ENCODE assay signal across 1 cellular context in the genomic region with DNA sequence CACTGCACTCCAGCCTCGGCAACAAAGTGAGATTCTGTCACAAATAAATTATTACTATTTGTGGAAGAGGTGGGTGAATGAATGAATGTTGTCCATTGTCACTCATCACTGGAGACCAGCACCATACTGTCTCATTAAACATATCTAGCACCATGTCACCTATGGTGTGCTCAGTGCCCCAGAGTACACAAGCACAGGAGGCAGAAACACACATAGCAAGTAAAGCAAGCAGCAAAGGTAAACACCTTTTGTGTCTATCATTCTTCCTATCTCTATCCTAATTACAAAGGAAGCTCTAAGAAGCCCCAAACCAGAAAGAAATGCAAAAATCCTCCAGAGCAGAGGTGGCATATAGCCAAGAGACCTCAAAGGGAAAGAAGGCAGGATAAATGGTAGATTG.
TF ChIP-seq lines count a peak whose summit lies in the region.

No MANE protein-coding gene starts in this region.

TF ChIP-seq in GM23338, 12 proteins besides CTCF, POLR2A, EP300 and RAD21:
- TF ChIP-seq, protein P1, sequence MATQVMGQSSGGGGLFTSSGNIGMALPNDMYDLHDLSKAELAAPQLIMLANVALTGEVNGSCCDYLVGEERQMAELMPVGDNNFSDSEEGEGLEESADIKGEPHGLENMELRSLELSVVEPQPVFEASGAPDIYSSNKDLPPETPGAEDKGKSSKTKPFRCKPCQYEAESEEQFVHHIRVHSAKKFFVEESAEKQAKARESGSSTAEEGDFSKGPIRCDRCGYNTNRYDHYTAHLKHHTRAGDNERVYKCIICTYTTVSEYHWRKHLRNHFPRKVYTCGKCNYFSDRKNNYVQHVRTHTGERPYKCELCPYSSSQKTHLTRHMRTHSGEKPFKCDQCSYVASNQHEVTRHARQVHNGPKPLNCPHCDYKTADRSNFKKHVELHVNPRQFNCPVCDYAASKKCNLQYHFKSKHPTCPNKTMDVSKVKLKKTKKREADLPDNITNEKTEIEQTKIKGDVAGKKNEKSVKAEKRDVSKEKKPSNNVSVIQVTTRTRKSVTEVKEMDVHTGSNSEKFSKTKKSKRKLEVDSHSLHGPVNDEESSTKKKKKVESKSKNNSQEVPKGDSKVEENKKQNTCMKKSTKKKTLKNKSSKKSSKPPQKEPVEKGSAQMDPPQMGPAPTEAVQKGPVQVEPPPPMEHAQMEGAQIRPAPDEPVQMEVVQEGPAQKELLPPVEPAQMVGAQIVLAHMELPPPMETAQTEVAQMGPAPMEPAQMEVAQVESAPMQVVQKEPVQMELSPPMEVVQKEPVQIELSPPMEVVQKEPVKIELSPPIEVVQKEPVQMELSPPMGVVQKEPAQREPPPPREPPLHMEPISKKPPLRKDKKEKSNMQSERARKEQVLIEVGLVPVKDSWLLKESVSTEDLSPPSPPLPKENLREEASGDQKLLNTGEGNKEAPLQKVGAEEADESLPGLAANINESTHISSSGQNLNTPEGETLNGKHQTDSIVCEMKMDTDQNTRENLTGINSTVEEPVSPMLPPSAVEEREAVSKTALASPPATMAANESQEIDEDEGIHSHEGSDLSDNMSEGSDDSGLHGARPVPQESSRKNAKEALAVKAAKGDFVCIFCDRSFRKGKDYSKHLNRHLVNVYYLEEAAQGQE (IDR thresholded peaks at IDR 0.05; ENCODE audit: unreplicated experiment): no peak
- TF ChIP-seq JUNB (IDR thresholded peaks at IDR 0.05; ENCODE audit: unreplicated experiment): no peak
- no peak for TF ChIP-seq NANOG (IDR thresholded peaks at IDR 0.05; ENCODE audit: borderline replicate concordance)
- TF ChIP-seq POLR2AphosphoS5 (IDR thresholded peaks at IDR 0.05; ENCODE audit: low read depth): no peak
- no peak for TF ChIP-seq EZH2phosphoT487 (IDR thresholded peaks at IDR 0.05; ENCODE audit: unreplicated experiment)
- no peak for TF ChIP-seq EZH2 (IDR thresholded peaks at IDR 0.05; ENCODE audit: low read depth, unreplicated experiment)
- no peak for TF ChIP-seq ZNF331 (CRISPR knock-in tag; IDR thresholded peaks at IDR 0.05; ENCODE audit: low read depth)
- TF ChIP-seq, protein P2, sequence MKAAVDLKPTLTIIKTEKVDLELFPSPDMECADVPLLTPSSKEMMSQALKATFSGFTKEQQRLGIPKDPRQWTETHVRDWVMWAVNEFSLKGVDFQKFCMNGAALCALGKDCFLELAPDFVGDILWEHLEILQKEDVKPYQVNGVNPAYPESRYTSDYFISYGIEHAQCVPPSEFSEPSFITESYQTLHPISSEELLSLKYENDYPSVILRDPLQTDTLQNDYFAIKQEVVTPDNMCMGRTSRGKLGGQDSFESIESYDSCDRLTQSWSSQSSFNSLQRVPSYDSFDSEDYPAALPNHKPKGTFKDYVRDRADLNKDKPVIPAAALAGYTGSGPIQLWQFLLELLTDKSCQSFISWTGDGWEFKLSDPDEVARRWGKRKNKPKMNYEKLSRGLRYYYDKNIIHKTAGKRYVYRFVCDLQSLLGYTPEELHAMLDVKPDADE (IDR thresholded peaks at IDR 0.05): no peak
- no peak for TF ChIP-seq CREB1 (CRISPR knock-in tag; IDR thresholded peaks at IDR 0.05; ENCODE audit: low read depth)
- TF ChIP-seq, protein P3, sequence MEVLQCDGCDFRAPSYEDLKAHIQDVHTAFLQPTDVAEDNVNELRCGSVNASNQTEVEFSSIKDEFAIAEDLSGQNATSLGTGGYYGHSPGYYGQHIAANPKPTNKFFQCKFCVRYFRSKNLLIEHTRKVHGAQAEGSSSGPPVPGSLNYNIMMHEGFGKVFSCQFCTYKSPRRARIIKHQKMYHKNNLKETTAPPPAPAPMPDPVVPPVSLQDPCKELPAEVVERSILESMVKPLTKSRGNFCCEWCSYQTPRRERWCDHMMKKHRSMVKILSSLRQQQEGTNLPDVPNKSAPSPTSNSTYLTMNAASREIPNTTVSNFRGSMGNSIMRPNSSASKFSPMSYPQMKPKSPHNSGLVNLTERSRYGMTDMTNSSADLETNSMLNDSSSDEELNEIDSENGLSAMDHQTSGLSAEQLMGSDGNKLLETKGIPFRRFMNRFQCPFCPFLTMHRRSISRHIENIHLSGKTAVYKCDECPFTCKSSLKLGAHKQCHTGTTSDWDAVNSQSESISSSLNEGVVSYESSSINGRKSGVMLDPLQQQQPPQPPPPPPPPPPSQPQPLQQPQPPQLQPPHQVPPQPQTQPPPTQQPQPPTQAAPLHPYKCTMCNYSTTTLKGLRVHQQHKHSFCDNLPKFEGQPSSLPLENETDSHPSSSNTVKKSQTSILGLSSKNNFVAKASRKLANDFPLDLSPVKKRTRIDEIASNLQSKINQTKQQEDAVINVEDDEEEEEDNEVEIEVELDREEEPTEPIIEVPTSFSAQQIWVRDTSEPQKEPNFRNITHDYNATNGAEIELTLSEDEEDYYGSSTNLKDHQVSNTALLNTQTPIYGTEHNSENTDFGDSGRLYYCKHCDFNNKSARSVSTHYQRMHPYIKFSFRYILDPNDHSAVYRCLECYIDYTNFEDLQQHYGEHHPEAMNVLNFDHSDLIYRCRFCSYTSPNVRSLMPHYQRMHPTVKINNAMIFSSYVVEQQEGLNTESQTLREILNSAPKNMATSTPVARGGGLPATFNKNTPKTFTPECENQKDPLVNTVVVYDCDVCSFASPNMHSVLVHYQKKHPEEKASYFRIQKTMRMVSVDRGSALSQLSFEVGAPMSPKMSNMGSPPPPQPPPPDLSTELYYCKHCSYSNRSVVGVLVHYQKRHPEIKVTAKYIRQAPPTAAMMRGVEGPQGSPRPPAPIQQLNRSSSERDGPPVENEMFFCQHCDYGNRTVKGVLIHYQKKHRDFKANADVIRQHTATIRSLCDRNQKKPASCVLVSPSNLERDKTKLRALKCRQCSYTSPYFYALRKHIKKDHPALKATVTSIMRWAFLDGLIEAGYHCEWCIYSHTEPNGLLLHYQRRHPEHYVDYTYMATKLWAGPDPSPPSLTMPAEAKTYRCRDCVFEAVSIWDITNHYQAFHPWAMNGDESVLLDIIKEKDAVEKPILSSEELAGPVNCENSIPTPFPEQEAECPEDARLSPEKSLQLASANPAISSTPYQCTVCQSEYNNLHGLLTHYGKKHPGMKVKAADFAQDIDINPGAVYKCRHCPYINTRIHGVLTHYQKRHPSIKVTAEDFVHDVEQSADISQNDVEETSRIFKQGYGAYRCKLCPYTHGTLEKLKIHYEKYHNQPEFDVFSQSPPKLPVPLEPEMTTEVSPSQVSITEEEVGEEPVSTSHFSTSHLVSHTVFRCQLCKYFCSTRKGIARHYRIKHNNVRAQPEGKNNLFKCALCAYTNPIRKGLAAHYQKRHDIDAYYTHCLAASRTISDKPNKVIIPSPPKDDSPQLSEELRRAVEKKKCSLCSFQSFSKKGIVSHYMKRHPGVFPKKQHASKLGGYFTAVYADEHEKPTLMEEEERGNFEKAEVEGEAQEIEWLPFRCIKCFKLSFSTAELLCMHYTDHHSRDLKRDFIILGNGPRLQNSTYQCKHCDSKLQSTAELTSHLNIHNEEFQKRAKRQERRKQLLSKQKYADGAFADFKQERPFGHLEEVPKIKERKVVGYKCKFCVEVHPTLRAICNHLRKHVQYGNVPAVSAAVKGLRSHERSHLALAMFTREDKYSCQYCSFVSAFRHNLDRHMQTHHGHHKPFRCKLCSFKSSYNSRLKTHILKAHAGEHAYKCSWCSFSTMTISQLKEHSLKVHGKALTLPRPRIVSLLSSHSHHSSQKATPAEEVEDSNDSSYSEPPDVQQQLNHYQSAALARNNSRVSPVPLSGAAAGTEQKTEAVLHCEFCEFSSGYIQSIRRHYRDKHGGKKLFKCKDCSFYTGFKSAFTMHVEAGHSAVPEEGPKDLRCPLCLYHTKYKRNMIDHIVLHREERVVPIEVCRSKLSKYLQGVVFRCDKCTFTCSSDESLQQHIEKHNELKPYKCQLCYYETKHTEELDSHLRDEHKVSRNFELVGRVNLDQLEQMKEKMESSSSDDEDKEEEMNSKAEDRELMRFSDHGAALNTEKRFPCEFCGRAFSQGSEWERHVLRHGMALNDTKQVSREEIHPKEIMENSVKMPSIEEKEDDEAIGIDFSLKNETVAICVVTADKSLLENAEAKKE (CRISPR knock-in tag; IDR thresholded peaks at IDR 0.05): no peak
- no peak for TF ChIP-seq STAT1 (IDR thresholded peaks at IDR 0.05; ENCODE audit: unreplicated experiment)
- no peak for TF ChIP-seq ZNF114 (CRISPR knock-in tag; IDR thresholded peaks at IDR 0.05)
